Comparison of ENCODE assay signal across 8 cellular contexts in genomic region chr17:64147110-64148016, GRCh38. TPM values are rescaled to one million over a fixed set of nuclear protein-coding genes. Genes with fewer than 3 reads are reported as not detected.
DNase-seq lines count a peak whose midpoint lies in the region; ATAC-seq, FAIRE-seq and TF ChIP-seq lines count a peak whose summit lies in the region.

No MANE protein-coding gene starts in this region.

- intact Hi-C loops in pancreas (cut with DNase I) (loop anchor here in 1 of 3 donors (5.0 kb wide), 1 partner anchor 135 kb away; no protein-coding TSS in a partner anchor), sciatic nerve (cut with DNase I) (no loop called here)

- H3K36me3 ChIP-seq in pancreas: peaks cover 0 to 3% (median 0%) of the 10 kb centered on the region in 3 donors

- 11 to 16% methylated on average over 15 of the region's 15 CpGs for WGBS in pancreas, 2 donors

- H3K27ac ChIP-seq in coronary artery: peak overlapping the region; percentile 85 to 100
- H3K27ac ChIP-seq in pancreas: peak overlapping the region; percentile 93 to 98 (median 96)

- peak overlapping the region; percentile 94 for H3K4me3 ChIP-seq in GM12865 (ENCODE audit: low read depth, low read length)
- peak overlapping the region; percentile 98 for H3K4me3 ChIP-seq in coronary artery
- peak overlapping the region; percentile 70 to 97 (median 86) for H3K4me3 ChIP-seq in pancreas

- ATAC-seq in pancreas: peak in 2 of 4 donors; percentile 12 to 14
- no peak for ATAC-seq in sciatic nerve

- no peak for FAIRE-seq in pancreas (lab: Jason Lieb, UNC)

- peak; percentile 55 for DNase-seq in GM12865 (ENCODE audit: low read depth)
- peak; percentile 65 for DNase-seq in MV-4-11 (lab: John Stamatoyannopoulos, UW)
- no peak for DNase-seq in coronary artery (ENCODE audit: low spot score)
- no peak for DNase-seq in pancreas
- no peak for DNase-seq in NCI-H1436 treated with DMSO at 0.1 percent for 48 hours (lab: John Stamatoyannopoulos, UW)
- DNase-seq in AG20443 (ENCODE audit: low spot score): no peak
- DNase-seq in activated naive CD4-positive, alpha-beta T cell (lab: John Stamatoyannopoulos, UW): no peak
- DNase-seq in sciatic nerve (ENCODE audit: low spot score): no peak

- no peaks in the 10 kb centered on the region for H3K27me3 ChIP-seq in pancreas

- H3K9me3 ChIP-seq in pancreas: no peaks in the 10 kb centered on the region

- H3K4me1 ChIP-seq in pancreas: peaks cover 34 to 45% (median 45%) of the 10 kb centered on the region in 3 donors

- TF ChIP-seq CTCF in GM12865 (IDR thresholded peaks at IDR 0.05; ENCODE audit: insufficient read depth, low read depth, low read length, missing control alignments) (no peak), coronary artery (IDR thresholded peaks at IDR 0.05) (no peak), pancreas (IDR thresholded peaks at IDR 0.05) (no peak)

RNA-seq across cellular contexts. Expression of gene ERN1, which starts 17.4 kb away (rescaled TPM):
- total RNA-seq in pancreas: 100 to 1,000 TPM in 1 of 6 donors, 10 to 100 TPM in 5; 37.0 to 151 (median 42.9) TPM
- polyA plus RNA-seq in pancreas: 10 to 100 TPM; 10.4 to 19.8 TPM
- total RNA-seq in sciatic nerve: 22.2 TPM

Comparison
In these comparisons a context has a peak if more than half of its experiments do, and no peak if none do; other contexts are left out.
1. DNase-seq: peak in GM12865 (single experiment) and MV-4-11 (single experiment); none in coronary artery (single experiment), pancreas (0 of 6), NCI-H1436 treated with DMSO at 0.1 percent for 48 hours (single experiment), AG20443 (single experiment), activated naive CD4-positive, alpha-beta T cell (0 of 4) and sciatic nerve (single experiment).
2. Peak in every context shown above with its lines, with median percentiles within 50 percentile points of each other: H3K4me3 ChIP-seq.